ENCODE assay signal across 7 cellular contexts in the genomic region with DNA sequence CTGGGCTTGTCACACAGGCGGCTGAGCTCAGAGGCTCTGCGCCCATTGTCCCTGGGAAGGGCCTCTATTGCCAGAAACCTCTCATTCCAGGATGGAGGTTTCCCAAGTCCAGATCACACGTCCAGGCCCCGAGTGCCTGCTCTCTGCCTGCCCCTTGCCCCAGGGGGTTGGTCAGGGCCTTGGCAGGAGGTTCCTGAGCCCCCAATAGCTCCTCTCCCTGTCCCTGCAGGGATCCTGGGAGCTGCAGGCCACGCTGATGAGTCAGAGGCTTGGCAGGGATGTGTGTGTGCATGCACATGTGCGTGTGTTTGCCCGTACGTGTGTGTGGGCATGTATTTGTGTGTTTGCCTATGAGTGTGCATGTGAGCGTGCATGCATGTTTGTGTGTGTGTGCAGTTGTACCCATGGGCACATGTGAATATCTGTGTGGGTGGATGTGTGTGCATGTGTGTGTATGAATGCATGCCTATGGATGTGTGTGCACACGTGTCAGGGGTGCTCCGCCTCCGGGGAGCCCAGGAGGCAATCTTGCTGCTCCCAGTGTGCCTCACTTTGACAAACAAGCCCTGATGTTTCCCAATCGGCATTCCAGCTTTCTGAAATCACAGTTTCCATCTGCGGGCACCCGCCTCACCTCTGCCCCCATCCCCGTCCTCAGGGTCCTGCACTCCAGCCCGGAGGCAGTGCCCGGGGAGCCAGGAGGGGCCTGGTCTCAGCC.
A peak's percentile ranks its signal among the peaks of the same experiment; 100 is the strongest.
DNase-seq lines count a peak whose midpoint lies in the region; ATAC-seq and TF ChIP-seq lines count a peak whose summit lies in the region.

No MANE protein-coding gene starts in this region.

- no peaks in the 10 kb centered on the region for H3K27me3 ChIP-seq in upper lobe of right lung

- intact Hi-C loops in lower leg skin (cut with DNase I; ENCODE audit: low total_unique reads), result no loop called here
- intact Hi-C loops in upper lobe of right lung (cut with DNase I), result no loop called here

- H3K4me1 ChIP-seq in upper lobe of right lung, result peaks cover 23% of the 10 kb centered on the region

- TF ChIP-seq POLR2A in lower leg skin (IDR thresholded peaks at IDR 0.05), result no peak

- peak; percentile 91 to 93 for DNase-seq in cardiac fibroblast (ENCODE audit: low read depth in 2 of 2)
- DNase-seq in lower leg skin (ENCODE audit: low spot score in 2 of 2), result peak; percentile 56 to 93
- DNase-seq in upper lobe of right lung, result peak; percentile 87
- no peak for DNase-seq in NOMO-1 (lab: John Stamatoyannopoulos, UW; ENCODE audit: unreplicated experiment in 2 of 2)
- DNase-seq in activated CD4-positive, CD25-positive, alpha-beta regulatory T cell treated with anti-CD3 and anti-CD28 coated beads, Interleukin-2, amount 50 U/mL, for 72 hours, result no peak
- no peak for DNase-seq in stimulated activated CD4-positive, alpha-beta T cell treated with anti-CD3 and anti-CD28 coated beads, Interleukin-1b, Interleukin-23, amount 100 ng/mL, for 48 hours

- H3K27ac ChIP-seq in upper lobe of right lung, result peak overlapping the region; percentile 85

- H3K4me3 ChIP-seq in cardiac fibroblast (replicated peaks in 1 of 2; ENCODE audit: low read depth in 2 of 2, low read length in 2 of 2) (peak overlapping the region in 1 of 2 donors; percentile 7), lower leg skin (ENCODE audit: low read depth, poor library complexity, severe bottlenecking) (no peak overlapping the region), upper lobe of right lung (no peak overlapping the region)

- peak; percentile 93 for TF ChIP-seq EP300 in Ishikawa (IDR thresholded peaks at IDR 0.05; ENCODE audit: borderline replicate concordance)

- WGBS in lower leg skin, 2 donors, result 27% methylated on average over 18 of the region's 18 CpGs

- no peak for TF ChIP-seq CTCF in cardiac fibroblast (IDR thresholded peaks at IDR 0.05; ENCODE audit: low read depth, low read length)
- TF ChIP-seq CTCF in lower leg skin (IDR thresholded peaks at IDR 0.05), result no peak
- TF ChIP-seq CTCF in upper lobe of right lung (IDR thresholded peaks at IDR 0.05), result peak; percentile 25

- ATAC-seq in upper lobe of right lung, result peak; percentile 79

- peak; percentile 26; the same call in 1 of the 2 replicates for TF ChIP-seq RAD21 in Ishikawa (IDR thresholded peaks at IDR 0.05; ENCODE audit: low read depth)

- no peaks in the 10 kb centered on the region for H3K9me3 ChIP-seq in upper lobe of right lung

- H3K36me3 ChIP-seq in upper lobe of right lung, result no peaks in the 10 kb centered on the region

TF ChIP-seq in Ishikawa, 13 proteins besides CTCF, POLR2A, EP300 and RAD21:
- TF ChIP-seq FOXM1 (IDR thresholded peaks at IDR 0.05; ENCODE audit: borderline replicate concordance, low read depth) (peak; percentile 81), NFIC (IDR thresholded peaks at IDR 0.05) (peak; percentile 100), TEAD4 (IDR thresholded peaks at IDR 0.05) (peak; percentile 95), EGR1 (IDR thresholded peaks at IDR 0.05) (peak; percentile 61; the same call in 1 of the 2 replicates), MAX (IDR thresholded peaks at IDR 0.05) (peak; percentile 84), REST (IDR thresholded peaks at IDR 0.05; ENCODE audit: low read depth) (peak; percentile 28; the same call in 1 of the 2 replicates), CEBPB (IDR thresholded peaks at IDR 0.05) (peak; percentile 99), YY1 (IDR thresholded peaks at IDR 0.05; ENCODE audit: low read depth) (peak; percentile 56), TAF1 (IDR thresholded peaks at IDR 0.05; ENCODE audit: low read depth) (no peak; the same call in 1 of the 2 replicates), CREB1 (IDR thresholded peaks at IDR 0.05; ENCODE audit: low read depth) (no peak), ZBTB7A (IDR thresholded peaks at IDR 0.05; ENCODE audit: low read depth) (peak; percentile 89; the same call in 1 of the 2 replicates), TCF12 (IDR thresholded peaks at IDR 0.05; ENCODE audit: low read depth) (peak; percentile 96)
- TF ChIP-seq, protein P1, sequence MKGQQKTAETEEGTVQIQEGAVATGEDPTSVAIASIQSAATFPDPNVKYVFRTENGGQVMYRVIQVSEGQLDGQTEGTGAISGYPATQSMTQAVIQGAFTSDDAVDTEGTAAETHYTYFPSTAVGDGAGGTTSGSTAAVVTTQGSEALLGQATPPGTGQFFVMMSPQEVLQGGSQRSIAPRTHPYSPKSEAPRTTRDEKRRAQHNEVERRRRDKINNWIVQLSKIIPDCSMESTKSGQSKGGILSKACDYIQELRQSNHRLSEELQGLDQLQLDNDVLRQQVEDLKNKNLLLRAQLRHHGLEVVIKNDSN (IDR thresholded peaks at IDR 0.05), result peak; percentile 56; the same call in 1 of the 2 replicates

Comparison
In these comparisons a context has a peak if more than half of its experiments do, and no peak if none do; other contexts are left out.
1. DNase-seq: peak in cardiac fibroblast (2 of 2), lower leg skin (2 of 2) and upper lobe of right lung (single experiment); none in NOMO-1 (0 of 2), activated CD4-positive, CD25-positive, alpha-beta regulatory T cell treated with anti-CD3 and anti-CD28 coated beads, Interleukin-2, amount 50 U/mL, for 72 hours (single experiment) and stimulated activated CD4-positive, alpha-beta T cell treated with anti-CD3 and anti-CD28 coated beads, Interleukin-1b, Interleukin-23, amount 100 ng/mL, for 48 hours (single experiment).